ENCODE assay signal across 2 cellular contexts in genomic region chr5:16932401-16932800, GRCh38.
TF ChIP-seq lines count a peak whose summit lies in the region.

No MANE protein-coding gene starts in this region.

TF ChIP-seq in SK-N-SH, 30 proteins besides CTCF, POLR2A, EP300 and RAD21 (continued from another document):
- TF ChIP-seq REST (IDR thresholded peaks at IDR 0.05; ENCODE audit: low read depth, low read length): no peak
- no peak for TF ChIP-seq GABPA (IDR thresholded peaks at IDR 0.05; ENCODE audit: low read depth)
- TF ChIP-seq ZBTB33 (IDR thresholded peaks at IDR 0.05; ENCODE audit: borderline replicate concordance, low read depth): no peak
- TF ChIP-seq TEAD4 (IDR thresholded peaks at IDR 0.05; ENCODE audit: borderline replicate concordance, insufficient read depth): no peak
- TF ChIP-seq NFIC (IDR thresholded peaks at IDR 0.05; ENCODE audit: borderline replicate concordance): no peak
- TF ChIP-seq USF2 (IDR thresholded peaks at IDR 0.05; ENCODE audit: borderline replicate concordance, low read depth, low read length): no peak
- no peak for TF ChIP-seq CHD2 (IDR thresholded peaks at IDR 0.05; ENCODE audit: low read length, partially characterized antibody)
- TF ChIP-seq MEF2A (IDR thresholded peaks at IDR 0.05; ENCODE audit: borderline replicate concordance, low read depth): no peak
- no peak for TF ChIP-seq PBX3 (IDR thresholded peaks at IDR 0.05)
- TF ChIP-seq SMC3 (IDR thresholded peaks at IDR 0.05; ENCODE audit: low read depth, low read length): no peak
- no peak for TF ChIP-seq ELF1 (IDR thresholded peaks at IDR 0.05)

TF ChIP-seq in SK-N-SH treated with all-trans-retinoic acid at 6 μM for 48 hours, 23 proteins besides CTCF, POLR2A, EP300 and RAD21 (continued from another document):
- TF ChIP-seq CSRNP3 (CRISPR knock-in tag; IDR thresholded peaks at IDR 0.05) (no peak), TOX (CRISPR knock-in tag; IDR thresholded peaks at IDR 0.05; ENCODE audit: borderline replicate concordance) (no peak), ZNF70 (CRISPR knock-in tag; IDR thresholded peaks at IDR 0.05) (no peak), CSDC2 (CRISPR knock-in tag; IDR thresholded peaks at IDR 0.05) (no peak), SNAI2 (CRISPR knock-in tag; IDR thresholded peaks at IDR 0.05) (no peak), TSHZ2 (CRISPR knock-in tag; IDR thresholded peaks at IDR 0.05) (no peak), POU6F1 (CRISPR knock-in tag; IDR thresholded peaks at IDR 0.05; ENCODE audit: borderline replicate concordance, low read depth) (no peak), RARB (CRISPR knock-in tag; IDR thresholded peaks at IDR 0.05) (no peak), ZNF565 (CRISPR knock-in tag; conservative IDR thresholded peaks at IDR 0.05; ENCODE audit: low read depth) (no peak)
TF ChIP-seq in SK-N-SH treated with all-trans-retinoic acid at 6 μM for 48 hours: peak in this region for 0.
